Comparison of ENCODE assay signal across 8 cellular contexts in genomic region chr1:175023922-175024242, GRCh38. TPM values are rescaled to one million over a fixed set of nuclear protein-coding genes. Genes with fewer than 3 reads are reported as not detected.
DNase-seq lines count a peak whose midpoint lies in the region; ATAC-seq and TF ChIP-seq lines count a peak whose summit lies in the region.
"Not testable (repeated sequence)": the region's sequence is repeated elsewhere in the genome, so short reads cannot be mapped to it uniquely, and the experiment has no call there.

No MANE protein-coding gene starts in this region.

- H4K91ac ChIP-seq in trophoblast cell (ENCODE audit: low read depth, low read length), result peak overlapping the region; percentile 20

- H3K36me3 ChIP-seq in ES-I3 (ENCODE audit: insufficient read depth, low read length); KMS-11 (ENCODE audit: insufficient read depth); WERI-Rb-1; right lobe of liver; trophoblast cell (ENCODE audit: control insufficient read depth in 1 of 2, insufficient read depth in 2 of 2, low read length in 2 of 2); transverse colon: not testable (repeated sequence)
- H3K36me3 ChIP-seq in esophagus muscularis mucosa, result peaks cover 0 to 12% (median 5%) of the 10 kb centered on the region in 4 donors

- not testable (repeated sequence) for H2BK5ac ChIP-seq in trophoblast cell (ENCODE audit: low read depth, low read length, poor library complexity)

- peak overlapping the region; percentile 62 for H3K27ac ChIP-seq in KMS-11
- peak overlapping the region; percentile 77 for H3K27ac ChIP-seq in WERI-Rb-1
- H3K27ac ChIP-seq in esophagus muscularis mucosa (replicated peaks in 1 of 4), result peak overlapping the region; percentile 74 to 89 (median 84)
- peak overlapping the region; percentile 41 to 87 (median 72) for H3K27ac ChIP-seq in right lobe of liver
- H3K27ac ChIP-seq in trophoblast cell (ENCODE audit: low read depth, low read length), result not testable (repeated sequence)
- H3K27ac ChIP-seq in transverse colon, result peak overlapping the region; percentile 84 to 91 (median 89)

- not testable (repeated sequence) for TF ChIP-seq EP300 in esophagus muscularis mucosa (IDR thresholded peaks at IDR 0.05); transverse colon (IDR thresholded peaks at IDR 0.05; ENCODE audit: low read depth)

- H2AFZ ChIP-seq in KMS-11 (ENCODE audit: low read depth) (peak overlapping the region; percentile 100), trophoblast cell (ENCODE audit: insufficient read depth, low read length, poor library complexity) (peak overlapping the region; percentile 43)

- H4K8ac ChIP-seq in trophoblast cell (ENCODE audit: low read depth, low read length), result peak overlapping the region; percentile 72

- not testable (repeated sequence) for H2BK120ac ChIP-seq in trophoblast cell (ENCODE audit: insufficient read depth, low read length, poor library complexity)

- peak overlapping the region; percentile 99 for H3K9ac ChIP-seq in ES-I3 (ENCODE audit: low read depth, low read length)
- peak overlapping the region; percentile 74 for H3K9ac ChIP-seq in KMS-11
- H3K9ac ChIP-seq in trophoblast cell (ENCODE audit: low read length), result not testable (repeated sequence)

- H2AK5ac ChIP-seq in trophoblast cell (ENCODE audit: low read length), result not testable (repeated sequence)

- not testable (repeated sequence) for H3K4me1 ChIP-seq in ES-I3 (ENCODE audit: insufficient read depth, low read length); trophoblast cell (ENCODE audit: control insufficient read depth in 1 of 2, insufficient read depth in 2 of 2, low read length in 2 of 2)
- H3K4me1 ChIP-seq in KMS-11 (ENCODE audit: low read depth, poor library complexity, severe bottlenecking), result peaks cover 23% of the 10 kb centered on the region
- peaks cover 5 to 23% (median 13%) of the 10 kb centered on the region in 4 donors for H3K4me1 ChIP-seq in esophagus muscularis mucosa
- H3K4me1 ChIP-seq in right lobe of liver, result peaks cover 0 to 15% (median 4%) of the 10 kb centered on the region in 4 donors
- peaks cover 9 to 18% (median 13%) of the 10 kb centered on the region in 4 donors for H3K4me1 ChIP-seq in transverse colon

- H3K23ac ChIP-seq in trophoblast cell (ENCODE audit: low read length), result not testable (repeated sequence)

- not testable (repeated sequence) for H4K20me1 ChIP-seq in KMS-11 (ENCODE audit: insufficient read depth)

- not testable (repeated sequence) for ATAC-seq in right lobe of liver

- intact Hi-C loops in esophagus muscularis mucosa (cut with DNase I); right lobe of liver (cut with DNase I); transverse colon (cut with DNase I; ENCODE audit: low total_unique reads): not testable (repeated sequence)

- H3K4ac ChIP-seq in trophoblast cell (ENCODE audit: low read depth, low read length), result not testable (repeated sequence)

- 80% methylated on average over 2 of the region's 2 CpGs for WGBS in esophagus muscularis mucosa
- WGBS in right lobe of liver (ENCODE audit: insufficient coverage, low coverage, low lambda C conversion rate, missing lambda C conversion rate), result no CpG with 5 or more reads among the region's 2 CpGs
- no CpG with 5 or more reads among the region's 2 CpGs for WGBS in trophoblast cell (ENCODE audit: extremely low coverage, insufficient coverage, insufficient read length)
- WGBS in transverse colon (ENCODE audit: low coverage in 1 of 2), 2 donors, result 87 to 90% methylated on average over 2 of the region's 2 CpGs

- in situ Hi-C loops in astrocyte of the spinal cord (cut with HindIII; ENCODE audit: low sequenced_read_pairs); transverse colon (cut with MboI; ENCODE audit: low pct_ligation_motif_present in 1 of 4, low pct_unique_long_range_greater_than_20kb in 1 of 4, low sequenced_read_pairs in 3 of 4): not testable (repeated sequence)

- not testable (repeated sequence) for H3K27me3 ChIP-seq in KMS-11 (ENCODE audit: insufficient read depth, low read depth); WERI-Rb-1 (ENCODE audit: insufficient read depth, low read depth, severe bottlenecking); esophagus muscularis mucosa; right lobe of liver; trophoblast cell (ENCODE audit: insufficient read depth, low read length); transverse colon

- not testable (repeated sequence) for H3K18ac ChIP-seq in trophoblast cell (ENCODE audit: low read length)

- DNase-seq in WERI-Rb-1; astrocyte of the spinal cord (ENCODE audit: low read depth, low spot score); esophagus muscularis mucosa (ENCODE audit: extremely low spot score); right lobe of liver; trophoblast cell; transverse colon: not testable (repeated sequence)

- not testable (repeated sequence) for H3K79me1 ChIP-seq in trophoblast cell (ENCODE audit: low read length)

- not testable (repeated sequence) for H3K4me3 ChIP-seq in KMS-11 (IDR thresholded peaks at IDR 0.05; ENCODE audit: insufficient read depth, low read depth, low read length); trophoblast cell (ENCODE audit: low read depth, low read length)
- H3K4me3 ChIP-seq in WERI-Rb-1 (ENCODE audit: low read depth, low read length), result peak overlapping the region; percentile 93
- peak overlapping the region; percentile 97 for H3K4me3 ChIP-seq in astrocyte of the spinal cord (ENCODE audit: low read depth, low read length)
- H3K4me3 ChIP-seq in esophagus muscularis mucosa, result peak overlapping the region; percentile 68 to 94 (median 87)
- H3K4me3 ChIP-seq in right lobe of liver, result peak overlapping the region in 2 of 3 donors; percentile 85 to 89
- peak overlapping the region in 3 of 4 donors; percentile 74 to 96 (median 89) for H3K4me3 ChIP-seq in transverse colon

- TF ChIP-seq POLR2A in esophagus muscularis mucosa (IDR thresholded peaks at IDR 0.05; ENCODE audit: low read depth); right lobe of liver (IDR thresholded peaks at IDR 0.05); transverse colon (IDR thresholded peaks at IDR 0.05): not testable (repeated sequence)

- not testable (repeated sequence) for H3K9me3 ChIP-seq in ES-I3 (ENCODE audit: control insufficient read depth, insufficient read depth, low read length); WERI-Rb-1 (ENCODE audit: severe bottlenecking); esophagus muscularis mucosa; right lobe of liver; trophoblast cell (ENCODE audit: insufficient read depth, low read depth, low read length); transverse colon

- not testable (repeated sequence) for H2BK12ac ChIP-seq in trophoblast cell (ENCODE audit: low read length)

- H3K14ac ChIP-seq in trophoblast cell (ENCODE audit: low read length), result not testable (repeated sequence)

- not testable (repeated sequence) for TF ChIP-seq CTCF in KMS-11 (conservative IDR thresholded peaks at IDR 0.05; ENCODE audit: low read depth, low read length); WERI-Rb-1 (IDR thresholded peaks at IDR 0.05; ENCODE audit: low read depth, low read length); astrocyte of the spinal cord (IDR thresholded peaks at IDR 0.05; ENCODE audit: low read depth, low read length); esophagus muscularis mucosa (IDR thresholded peaks at IDR 0.05); right lobe of liver (IDR thresholded peaks at IDR 0.05); transverse colon (IDR thresholded peaks at IDR 0.05)

- H3K79me2 ChIP-seq in KMS-11 (ENCODE audit: insufficient read depth, low read depth), result peaks cover 31% of the 10 kb centered on the region
- H3K79me2 ChIP-seq in trophoblast cell (ENCODE audit: control insufficient read depth, insufficient read depth, low read length, poor library complexity), result not testable (repeated sequence)

- peak overlapping the region; percentile 83 for H4K12ac ChIP-seq in trophoblast cell (ENCODE audit: low read depth, low read length)

- H3K4me2 ChIP-seq in KMS-11 (peak overlapping the region; percentile 83), trophoblast cell (ENCODE audit: low read length) (peak overlapping the region; percentile 64)

RNA-seq across cellular contexts. Expression of gene MRPS14, which starts 0.7 kb away (rescaled TPM):
- total RNA-seq in esophagus muscularis mucosa (10 to 100 TPM; 17.9 to 31.1 (median 26.1) TPM), right lobe of liver (10 to 100 TPM in 5 of 6 experiments, 1 to 10 TPM in 1; 9.4 to 22.8 (median 18.8) TPM), transverse colon (10 to 100 TPM in 2 of 4 donors, 1 to 10 TPM in 2; 3.2 to 21.0 (median 13.0) TPM)
- 43.3 and 44.2 TPM in 2 replicates for polyA plus RNA-seq in trophoblast cell (2013)

RNA-seq across cellular contexts. Expression of gene CACYBP, which starts 24.1 kb away (rescaled TPM):
- total RNA-seq in esophagus muscularis mucosa (100 to 1,000 TPM in 2 of 4 donors, 10 to 100 TPM in 2; 48.5 to 125 (median 94.7) TPM), right lobe of liver (10 to 100 TPM; 20.3 to 60.0 (median 31.2) TPM), transverse colon (100 to 1,000 TPM in 1 of 4 donors, 10 to 100 TPM in 3; 32.9 to 741 (median 62.1) TPM)
- 77.9 and 79.7 TPM in 2 replicates for polyA plus RNA-seq in trophoblast cell (2013)

RNA-seq across cellular contexts. Expression of gene TNN, which starts 43.8 kb away (rescaled TPM):
- total RNA-seq in esophagus muscularis mucosa (under 1 TPM; under 0.01 to 0.45 (median 0.20) TPM), right lobe of liver (under 1 TPM; 0.18 to 0.67 (median 0.41) TPM), transverse colon (under 1 TPM in 1 of 4 donors, not detected in 3; 0.14 TPM)
- polyA plus RNA-seq in trophoblast cell (2013), result 0.06 and 0.07 TPM in 2 replicates
